In the genomic region with DNA sequence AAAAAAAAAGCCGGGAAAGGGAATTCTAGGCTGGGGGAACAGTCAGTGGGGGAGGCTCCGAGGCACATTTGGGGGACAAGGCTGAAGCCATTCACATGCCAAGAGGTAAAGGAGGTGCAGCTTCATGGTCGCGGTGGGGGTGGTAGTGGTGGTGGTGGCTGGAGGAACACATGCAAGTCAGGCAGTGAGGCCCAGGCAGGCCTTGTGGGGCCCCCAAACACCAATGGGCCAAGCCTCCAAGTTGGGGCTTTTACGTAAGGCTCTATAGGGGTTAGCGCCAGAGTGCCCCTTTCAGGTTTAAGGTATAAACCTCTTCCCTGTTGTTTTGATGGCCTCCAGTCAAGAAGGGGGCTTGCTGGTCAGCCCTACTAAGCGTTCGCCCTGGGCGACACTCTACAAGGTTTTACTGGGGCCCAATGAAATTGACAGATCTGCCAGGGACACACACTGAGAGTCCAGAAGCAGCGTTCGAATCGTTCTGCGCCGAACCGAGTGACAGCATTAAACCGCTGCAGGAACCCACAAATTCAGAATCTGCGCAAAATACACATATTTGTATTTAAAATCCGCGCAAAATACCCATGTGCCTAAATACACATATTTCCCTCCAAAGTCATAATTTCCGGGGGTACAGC, we compare ENCODE assay signal across 8 cellular contexts. TPM values are rescaled to one million over a fixed set of nuclear protein-coding genes. Genes with fewer than 3 reads are reported as not detected.
DNase-seq lines count a peak whose midpoint lies in the region; FAIRE-seq and TF ChIP-seq lines count a peak whose summit lies in the region.

No MANE protein-coding gene starts in this region.

- DNase-seq in NT2/D1 (ENCODE audit: low read depth, low spot score) (no peak), H1 (ENCODE audit: low read depth in 1 of 2, low spot score in 2 of 2) (peak in 1 of 2 experiments; percentile 49), neural crest cell (ENCODE audit: low read depth, low spot score) (no peak), DMS153 (lab: John Stamatoyannopoulos, UW) (no peak), SK-N-DZ (ENCODE audit: low spot score) (no peak), dermis blood vessel endothelial cell (no peak)
- no peak for DNase-seq in stimulated activated CD4-positive, alpha-beta T cell treated with anti-CD3 and anti-CD28 coated beads, Interleukin-4, amount 100 ng/mL, for 1 hour

- no peak overlapping the region for H2BK5ac ChIP-seq in H1 (ENCODE audit: low read depth, low read length)

- H3K18ac ChIP-seq in H1 (ENCODE audit: extremely low read depth, low read length) = no peak overlapping the region

- TF ChIP-seq POLR2A in H1 (IDR thresholded peaks at IDR 0.05; ENCODE audit: control extremely low read depth in 1 of 2, low read depth in 2 of 2, low read length in 2 of 2) = no peak

- H4K8ac ChIP-seq in H1 (ENCODE audit: extremely low read depth, insufficient read depth, low read length) = no peak overlapping the region; the same call in 1 of the 2 replicates

- no peak overlapping the region for H2BK20ac ChIP-seq in H1 (ENCODE audit: low read length)

- no peak overlapping the region for H3K14ac ChIP-seq in H1 (ENCODE audit: insufficient read length)

- no peak overlapping the region for H4K5ac ChIP-seq in H1 (ENCODE audit: insufficient read length, low read depth, low read length)

- CTCF ChIA-PET in H1 (lab: Charles Lee; ENCODE audit: partially characterized antibody) = interaction anchor here (0.7 to 10.6 kb wide), 20 partner anchors 12 to 271 kb away, joined by 3 to 128 read pairs (median 6); partner anchors contain the start of genes CENPB and SPEF1

- no peak overlapping the region for H2AK5ac ChIP-seq in H1 (ENCODE audit: low read depth, low read length)

- H3K36me3 ChIP-seq in NT2/D1 (ENCODE audit: insufficient read depth, insufficient read length, low read length) (peaks cover 22% of the 10 kb centered on the region), H1 (ENCODE audit: control insufficient read depth in 2 of 4, insufficient read depth in 4 of 4, low read length in 3 of 4) (no peaks in the 10 kb centered on the region)

- H2BK120ac ChIP-seq in H1 (replicated peaks; ENCODE audit: low read depth, low read length) = no peak overlapping the region

- H3K4me3 Mint-ChIP-seq in neural crest cell = peak overlapping the region; percentile 97

- peaks cover 29% of the 10 kb centered on the region for H3K4me1 Mint-ChIP-seq in neural crest cell

- no peak overlapping the region for H3K4ac ChIP-seq in H1 (replicated peaks; ENCODE audit: insufficient read length, low read depth, low read length)

- WGBS in H1 (ENCODE audit: extremely low coverage in 1 of 2, insufficient coverage in 1 of 2, insufficient read length in 1 of 2, insufficient replicate concordance in 2 of 2, low coverage in 1 of 2, low lambda C conversion rate in 2 of 2, missing lambda C conversion rate in 1 of 2), 2 experiments = 81% methylated on average over 19 of the region's 20 CpGs; no CpG with 5 or more reads in 1 of the 2 experiments

- peak overlapping the region; percentile 70 for H3K9ac ChIP-seq in NT2/D1 (ENCODE audit: insufficient read length, low read depth)
- no peak overlapping the region; a peak in 1 of 7 replicates for H3K9ac ChIP-seq in H1 (replicated peaks in 1 of 4; ENCODE audit: extremely low read depth in 1 of 4, low read depth in 3 of 4, low read length in 3 of 4)

- H3K27ac ChIP-seq in C4-2B = peak overlapping the region; percentile 90
- H3K27ac ChIP-seq in H1 (ENCODE audit: low read depth, low read length) = no peak overlapping the region

- H3K23ac ChIP-seq in H1 (ENCODE audit: insufficient read length) = no peak overlapping the region

- TF ChIP-seq RAD21 in H1 (IDR thresholded peaks at IDR 0.05 in 1 of 2, conservative IDR thresholded peaks at IDR 0.05 in 1 of 2; ENCODE audit: low read depth in 2 of 2, low read length in 2 of 2) = no peak

- H3K79me1 ChIP-seq in H1 (ENCODE audit: low read depth, low read length) = no peaks in the 10 kb centered on the region

- no peaks in the 10 kb centered on the region for H3K27me3 Mint-ChIP-seq in neural crest cell (ENCODE audit: low read depth)

- H3K9me3 ChIP-seq in NT2/D1 (ENCODE audit: insufficient read depth, low read length) = no peaks in the 10 kb centered on the region
- no peaks in the 10 kb centered on the region for H3K9me3 ChIP-seq in H1 (ENCODE audit: insufficient read depth in 2 of 2, low read depth in 1 of 2, low read length in 1 of 2)

- H2BK15ac ChIP-seq in H1 (ENCODE audit: low read length) = no peak overlapping the region

- H3K27me3 ChIP-seq in NT2/D1 (ENCODE audit: insufficient read depth, insufficient read length) = no peaks in the 10 kb centered on the region
- H3K27me3 ChIP-seq in H1 (replicated peaks in 1 of 4; ENCODE audit: control insufficient read depth in 3 of 4, extremely low read depth in 1 of 4, insufficient read depth in 3 of 4, low read length in 3 of 4) = no peaks in the 10 kb centered on the region

- POLR2A ChIA-PET in H1 (lab: Charles Lee; ENCODE audit: partially characterized antibody) = interaction anchor here (1.0 to 4.5 kb wide), 9 partner anchors 13 to 253 kb away, joined by 3 to 29 read pairs (median 4); partner anchors contain the start of gene CENPB

- H3K56ac ChIP-seq in H1 (replicated peaks; ENCODE audit: insufficient read length, low read depth, low read length) = no peak overlapping the region

- H3K23me2 ChIP-seq in H1 (ENCODE audit: low read depth, low read length) = peaks cover 4% of the 10 kb centered on the region; the same call in 1 of the 2 replicates

- peak overlapping the region; percentile 25 to 79 for H3K4me2 ChIP-seq in H1 (ENCODE audit: insufficient read depth in 1 of 2, low read depth in 2 of 2, low read length in 2 of 2)

- no peak overlapping the region for H2AFZ ChIP-seq in H1 (ENCODE audit: low read length)

- no peak for FAIRE-seq in H1 (lab: Jason Lieb, UNC)

- peak overlapping the region; percentile 51 for H4K91ac ChIP-seq in H1 (replicated peaks; ENCODE audit: insufficient read length, low read length)

- no peaks in the 10 kb centered on the region for H3K9me3 Mint-ChIP-seq in neural crest cell

- TF ChIP-seq CTCF in C4-2B (conservative IDR thresholded peaks at IDR 0.05) = 0 out of 2 replicates have a peak, but pooled peaks have one; percentile 64
- TF ChIP-seq CTCF in H1 (IDR thresholded peaks at IDR 0.05; ENCODE audit: control extremely low read depth in 1 of 3, insufficient read depth in 1 of 3, low read depth in 1 of 3, low read length in 3 of 3) = no peak
- no peak for TF ChIP-seq CTCF in neural crest cell (conservative IDR thresholded peaks at IDR 0.05)

- H2BK12ac ChIP-seq in H1 (ENCODE audit: low read depth, low read length) = no peak overlapping the region; the same call in 1 of the 2 replicates

- H3K27ac Mint-ChIP-seq in neural crest cell (ENCODE audit: unreplicated experiment) = peak overlapping the region; percentile 81

- peaks cover 4% of the 10 kb centered on the region for H3K4me1 ChIP-seq in NT2/D1 (ENCODE audit: insufficient read depth, insufficient read length)
- peaks cover 0 to 13% (median 5%) of the 10 kb centered on the region in 4 experiments; a peak in 4 of 7 replicates for H3K4me1 ChIP-seq in H1 (replicated peaks in 1 of 4; ENCODE audit: control insufficient read depth in 3 of 4, insufficient read depth in 4 of 4, low read length in 3 of 4)

- H3K4me3 ChIP-seq in NT2/D1 (ENCODE audit: insufficient read length, low read depth) = peak overlapping the region; percentile 77
- H3K4me3 ChIP-seq in H1 (ENCODE audit: extremely low read depth in 1 of 4, insufficient read depth in 2 of 4, low read depth in 3 of 4, low read length in 4 of 4) = peak overlapping the region in 3 of 4 experiments; percentile 79 to 96 (median 91); a peak in 7 of 8 replicates

- no peak for TF ChIP-seq EP300 in H1 (IDR thresholded peaks at IDR 0.05; ENCODE audit: borderline replicate concordance in 1 of 2, low read depth in 2 of 2, low read length in 2 of 2)

- H4K20me1 ChIP-seq in H1 (replicated peaks in 1 of 2; ENCODE audit: control insufficient read depth in 1 of 2, insufficient read depth in 2 of 2, low read length in 2 of 2) = no peaks in the 10 kb centered on the region

- H3K79me2 ChIP-seq in H1 (ENCODE audit: control insufficient read depth in 1 of 2, insufficient read depth in 2 of 2, low read length in 2 of 2) = no peaks in the 10 kb centered on the region

- H3K36me3 Mint-ChIP-seq in neural crest cell (ENCODE audit: low read depth) = no peaks in the 10 kb centered on the region

RNA-seq across cellular contexts. Expression of gene AP5S1, which starts 0.8 kb away (rescaled TPM):
- total RNA-seq in H1 (2021; fragmentation: NEBNext Ultra II Directional; extraction: Animal tissue kit (Norgen Biotek cat#: 25700)) = 3.4 and 3.7 TPM in 2 replicates
- polyA plus RNA-seq in H1 (2011; rRNA removed) = 3.3 and 4.0 TPM in 2 replicates
- polyA plus RNA-seq in H1 (2011; cell fraction: cytosol; rRNA removed) = 3.0 TPM
- polyA plus RNA-seq in H1 (2011; cell fraction: nucleus; rRNA removed) = 3.1 TPM
- polyA plus RNA-seq in H1 (2012, experiment 1 of 2) = 3.0 to 4.2 TPM (median 3.7 TPM) in 4 replicates
- 2.7 TPM for polyA plus RNA-seq in H1 (2012, experiment 2 of 2)
- polyA plus RNA-seq in H1 (2013, experiment 1 of 2) = 1.9 TPM
- 1.6 TPM for polyA plus RNA-seq in H1 (2013, experiment 2 of 2)
- polyA minus RNA-seq in H1 (2011; rRNA and poly(A)+ RNA removed) = 2.3 and 4.1 TPM in 2 replicates
- polyA minus RNA-seq in H1 (2011; cell fraction: cytosol; rRNA and poly(A)+ RNA removed) = 3.4 TPM
- polyA minus RNA-seq in H1 (2011; cell fraction: nucleus; rRNA and poly(A)+ RNA removed) = 3.4 TPM
- total RNA-seq in neural crest cell (9.3 and 12.8 TPM in 2 replicates), dermis blood vessel endothelial cell (22.3 and 31.6 TPM in 2 replicates)
- 10.4 and 12.0 TPM in 2 replicates for polyA plus RNA-seq in SK-N-DZ (2014; cell fraction: cytosol; rRNA removed)
- polyA plus RNA-seq in SK-N-DZ (2014; cell fraction: nucleus; rRNA removed) = 5.7 and 6.8 TPM in 2 replicates

RNA-seq across cellular contexts. Expression of gene CDC25B, which starts 23.4 kb away (rescaled TPM):
- 30.3 and 31.2 TPM in 2 replicates for total RNA-seq in H1 (2021; fragmentation: NEBNext Ultra II Directional; extraction: Animal tissue kit (Norgen Biotek cat#: 25700))
- 21.7 and 32.4 TPM in 2 replicates for polyA plus RNA-seq in H1 (2011; rRNA removed)
- 21.8 TPM for polyA plus RNA-seq in H1 (2011; cell fraction: cytosol; rRNA removed)
- 69.1 TPM for polyA plus RNA-seq in H1 (2011; cell fraction: nucleus; rRNA removed)
- 28.3 to 33.6 TPM (median 29.7 TPM) in 4 replicates for polyA plus RNA-seq in H1 (2012, experiment 1 of 2)
- polyA plus RNA-seq in H1 (2012, experiment 2 of 2) = 28.7 TPM
- 18.1 TPM for polyA plus RNA-seq in H1 (2013, experiment 1 of 2)
- 16.5 TPM for polyA plus RNA-seq in H1 (2013, experiment 2 of 2)
- 12.9 and 21.6 TPM in 2 replicates for polyA minus RNA-seq in H1 (2011; rRNA and poly(A)+ RNA removed)
- 19.9 TPM for polyA minus RNA-seq in H1 (2011; cell fraction: cytosol; rRNA and poly(A)+ RNA removed)
- polyA minus RNA-seq in H1 (2011; cell fraction: nucleus; rRNA and poly(A)+ RNA removed) = 16.8 TPM
- total RNA-seq in neural crest cell (46.5 and 47.5 TPM in 2 replicates), dermis blood vessel endothelial cell (28.8 and 91.1 TPM in 2 replicates)
- polyA plus RNA-seq in SK-N-DZ (2014; cell fraction: cytosol; rRNA removed) = 140 and 141 TPM in 2 replicates
- polyA plus RNA-seq in SK-N-DZ (2014; cell fraction: nucleus; rRNA removed) = 108 and 173 TPM in 2 replicates

RNA-seq across cellular contexts. Expression of gene MAVS, which starts 27.1 kb away (rescaled TPM):
- total RNA-seq in H1 (2021; fragmentation: NEBNext Ultra II Directional; extraction: Animal tissue kit (Norgen Biotek cat#: 25700)) = 24.3 and 24.4 TPM in 2 replicates
- polyA plus RNA-seq in H1 (2011; rRNA removed) = 9.9 and 12.3 TPM in 2 replicates
- 10.5 TPM for polyA plus RNA-seq in H1 (2011; cell fraction: cytosol; rRNA removed)
- polyA plus RNA-seq in H1 (2011; cell fraction: nucleus; rRNA removed) = 20.9 TPM
- 12.7 to 16.2 TPM (median 15.3 TPM) in 4 replicates for polyA plus RNA-seq in H1 (2012, experiment 1 of 2)
- polyA plus RNA-seq in H1 (2012, experiment 2 of 2) = 15.0 TPM
- 10.4 TPM for polyA plus RNA-seq in H1 (2013, experiment 1 of 2)
- polyA plus RNA-seq in H1 (2013, experiment 2 of 2) = 9.8 TPM
- polyA minus RNA-seq in H1 (2011; rRNA and poly(A)+ RNA removed) = 22.1 and 29.6 TPM in 2 replicates
- 15.1 TPM for polyA minus RNA-seq in H1 (2011; cell fraction: cytosol; rRNA and poly(A)+ RNA removed)
- 15.9 TPM for polyA minus RNA-seq in H1 (2011; cell fraction: nucleus; rRNA and poly(A)+ RNA removed)
- total RNA-seq in neural crest cell (37.2 and 38.3 TPM in 2 replicates), dermis blood vessel endothelial cell (21.4 and 35.7 TPM in 2 replicates)
- 12.4 and 15.5 TPM in 2 replicates for polyA plus RNA-seq in SK-N-DZ (2014; cell fraction: cytosol; rRNA removed)
- polyA plus RNA-seq in SK-N-DZ (2014; cell fraction: nucleus; rRNA removed) = 12.2 and 18.1 TPM in 2 replicates

RNA-seq across cellular contexts. Expression of gene CENPB, which starts 33.0 kb away (rescaled TPM):
- 51.6 and 52.8 TPM in 2 replicates for total RNA-seq in H1 (2021; fragmentation: NEBNext Ultra II Directional; extraction: Animal tissue kit (Norgen Biotek cat#: 25700))
- 17.7 and 25.2 TPM in 2 replicates for polyA plus RNA-seq in H1 (2011; rRNA removed)
- polyA plus RNA-seq in H1 (2011; cell fraction: cytosol; rRNA removed) = 27.2 TPM
- 20.7 TPM for polyA plus RNA-seq in H1 (2011; cell fraction: nucleus; rRNA removed)
- 30.1 to 45.6 TPM (median 44.3 TPM) in 4 replicates for polyA plus RNA-seq in H1 (2012, experiment 1 of 2)
- 37.2 TPM for polyA plus RNA-seq in H1 (2012, experiment 2 of 2)
- polyA plus RNA-seq in H1 (2013, experiment 1 of 2) = 25.0 TPM
- 25.0 TPM for polyA plus RNA-seq in H1 (2013, experiment 2 of 2)
- 18.1 and 24.6 TPM in 2 replicates for polyA minus RNA-seq in H1 (2011; rRNA and poly(A)+ RNA removed)
- 29.3 TPM for polyA minus RNA-seq in H1 (2011; cell fraction: cytosol; rRNA and poly(A)+ RNA removed)
- 17.5 TPM for polyA minus RNA-seq in H1 (2011; cell fraction: nucleus; rRNA and poly(A)+ RNA removed)
- total RNA-seq in neural crest cell (82.1 and 83.6 TPM in 2 replicates), dermis blood vessel endothelial cell (115 and 124 TPM in 2 replicates)
- 48.5 and 68.5 TPM in 2 replicates for polyA plus RNA-seq in SK-N-DZ (2014; cell fraction: cytosol; rRNA removed)
- polyA plus RNA-seq in SK-N-DZ (2014; cell fraction: nucleus; rRNA removed) = 30.1 and 42.8 TPM in 2 replicates

RNA-seq across cellular contexts. Expression of gene SPEF1, which starts 38.3 kb away (rescaled TPM):
- 0.65 and 0.71 TPM in 2 replicates for total RNA-seq in H1 (2021; fragmentation: NEBNext Ultra II Directional; extraction: Animal tissue kit (Norgen Biotek cat#: 25700))
- polyA plus RNA-seq in H1 (2011; rRNA removed) = 0.50 and 0.51 TPM in 2 replicates
- 0.78 TPM for polyA plus RNA-seq in H1 (2011; cell fraction: cytosol; rRNA removed)
- polyA plus RNA-seq in H1 (2011; cell fraction: nucleus; rRNA removed) = 0.88 TPM
- 0.56 to 0.80 TPM (median 0.68 TPM) in 4 replicates for polyA plus RNA-seq in H1 (2012, experiment 1 of 2)
- 0.64 TPM for polyA plus RNA-seq in H1 (2012, experiment 2 of 2)
- 0.43 TPM for polyA plus RNA-seq in H1 (2013, experiment 1 of 2)
- polyA plus RNA-seq in H1 (2013, experiment 2 of 2) = 0.37 TPM
- 0.37 TPM in 1 of 2 replicates, not detected in the other for polyA minus RNA-seq in H1 (2011; rRNA and poly(A)+ RNA removed)
- not detected for polyA minus RNA-seq in H1 (2011; cell fraction: cytosol; rRNA and poly(A)+ RNA removed)
- 0.50 TPM for polyA minus RNA-seq in H1 (2011; cell fraction: nucleus; rRNA and poly(A)+ RNA removed)
- 0.54 and 0.55 TPM in 2 replicates for total RNA-seq in neural crest cell
- polyA plus RNA-seq in SK-N-DZ (2014; cell fraction: cytosol; rRNA removed) = 0.17 and 0.62 TPM in 2 replicates
- polyA plus RNA-seq in SK-N-DZ (2014; cell fraction: nucleus; rRNA removed) = 0.20 and 3.4 TPM in 2 replicates
- total RNA-seq in dermis blood vessel endothelial cell = 0.05 TPM in 1 of 2 replicates, not detected in the other
